Comparison of ENCODE assay signal across 8 cellular contexts in genomic region chr6:33208089-33208967, GRCh38. TPM values are rescaled to one million over a fixed set of nuclear protein-coding genes. Genes with fewer than 3 reads are reported as not detected.
DNase-seq lines count a peak whose midpoint lies in the region; ATAC-seq and TF ChIP-seq lines count a peak whose summit lies in the region.

TSS of gene RING1 (plus strand) at chr6:33208500. CDS start at chr6:33208823, 323 bp downstream.

- H2AFZ ChIP-seq in neural progenitor cell (replicated peaks): peak within 1 kb of the TSS; percentile 46

- peak within 1 kb of the TSS; percentile 94 for H3K4me2 ChIP-seq in neural progenitor cell

- peaks cover 53% of the 10 kb centered on the region for H4K20me1 ChIP-seq in neural progenitor cell (ENCODE audit: low read depth)

- no peak for TF ChIP-seq CTCF in neural progenitor cell (IDR thresholded peaks at IDR 0.05)
- no peak for TF ChIP-seq CTCF in stomach (IDR thresholded peaks at IDR 0.05)

- peak within 1 kb of the TSS; percentile 99 for H3K4me3 Mint-ChIP-seq in neural progenitor cell

- TF ChIP-seq EP300 in stomach (IDR thresholded peaks at IDR 0.05): no peak

- DNase-seq in AG20443 (ENCODE audit: low spot score) (peak; percentile 97), KBM-7 (peak; percentile 72), SK-N-DZ (ENCODE audit: low spot score) (peak; percentile 71), foreskin melanocyte (peak; percentile 52), neural progenitor cell (ENCODE audit: low spot score) (peak; percentile 91), stomach (peak; percentile 89)
- peak; percentile 53 to 83 (median 68) for DNase-seq in activated naive CD4-positive, alpha-beta T cell (lab: John Stamatoyannopoulos, UW)

- H3K4me1 Mint-ChIP-seq in neural progenitor cell: peaks cover 67% of the 10 kb centered on the region

- intact Hi-C loops in stomach (cut with DNase I; ENCODE audit: low total_unique reads): no loop called here

- no peaks in the 10 kb centered on the region for H3K9me3 ChIP-seq in neural progenitor cell (ENCODE audit: low read depth)
- no peaks in the 10 kb centered on the region for H3K9me3 ChIP-seq in stomach

- H3K9me3 Mint-ChIP-seq in neural progenitor cell: no peaks in the 10 kb centered on the region

- 1% methylated on average over 40 to 86 of the region's 86 CpGs for WGBS in stomach, 5 donors

- peaks cover 55% of the 10 kb centered on the region for H3F3A ChIP-seq in neural progenitor cell (ENCODE audit: low read depth)

- H3K4me1 ChIP-seq in neural progenitor cell: peaks cover 42% of the 10 kb centered on the region
- H3K4me1 ChIP-seq in stomach: peaks cover 37 to 69% (median 54%) of the 10 kb centered on the region in 4 donors

- peak within 1 kb of the TSS; percentile 99 for H3K27ac Mint-ChIP-seq in neural progenitor cell

- peak within 1 kb of the TSS; percentile 65 for H3K9ac ChIP-seq in neural progenitor cell

- peak; percentile 49 for ATAC-seq in GM19023 (IDR thresholded peaks at IDR 0.05; ENCODE audit: unreplicated experiment)

- in situ Hi-C loops in KBM-7 (cut with MboI; ENCODE audit: low pct_unique_long_range_greater_than_20kb, low sequenced_read_pairs): no loop called here

- H3K4me3 ChIP-seq in neural progenitor cell (peak within 1 kb of the TSS; percentile 93), stomach (peak within 1 kb of the TSS; percentile 63 to 85 (median 71))

- H3K36me3 Mint-ChIP-seq in neural progenitor cell: peaks cover 22% of the 10 kb centered on the region

- H3K79me2 ChIP-seq in neural progenitor cell (ENCODE audit: low read depth): peaks cover 20% of the 10 kb centered on the region

- peaks cover 33% of the 10 kb centered on the region for H3K27me3 ChIP-seq in neural progenitor cell
- H3K27me3 ChIP-seq in stomach: peaks cover 0 to 6% (median 5%) of the 10 kb centered on the region in 3 donors

- peaks cover 15% of the 10 kb centered on the region for H3K27me3 Mint-ChIP-seq in neural progenitor cell (ENCODE audit: insufficient read depth, low read depth)

- peak in 2 of 4 donors; percentile 97 to 98 for TF ChIP-seq POLR2A in stomach (IDR thresholded peaks at IDR 0.05)

- peak within 1 kb of the TSS; percentile 69 for H3K27ac ChIP-seq in neural progenitor cell
- peak within 1 kb of the TSS; percentile 87 to 97 (median 95) for H3K27ac ChIP-seq in stomach

- H3K36me3 ChIP-seq in neural progenitor cell: no peaks in the 10 kb centered on the region
- peaks cover 5 to 38% (median 34%) of the 10 kb centered on the region in 4 donors for H3K36me3 ChIP-seq in stomach

RNA-seq across cellular contexts. Expression of gene RING1, which starts in this region (rescaled TPM):
- polyA plus RNA-seq in SK-N-DZ (2014; cell fraction: cytosol; rRNA removed): 23.3 and 27.1 TPM in 2 replicates
- 32.4 and 35.4 TPM in 2 replicates for polyA plus RNA-seq in SK-N-DZ (2014; cell fraction: nucleus; rRNA removed)
- total RNA-seq in neural progenitor cell (ENCODE audit: low replicate concordance) (12.1 and 20.2 TPM in 2 replicates), stomach (100 to 1,000 TPM in 1 of 5 donors, 10 to 100 TPM in 4; 14.3 to 140 (median 20.7) TPM)
- 10 to 100 TPM; 35.1 to 45.4 (median 37.4) TPM for polyA plus RNA-seq in stomach

Comparison
In these comparisons a context has a peak if more than half of its experiments do, and no peak if none do; other contexts are left out.
1. Peak in every context shown above with its lines: DNase-seq, ATAC-seq, H3K4me3 ChIP-seq and H3K27ac ChIP-seq.